In the genomic region with DNA sequence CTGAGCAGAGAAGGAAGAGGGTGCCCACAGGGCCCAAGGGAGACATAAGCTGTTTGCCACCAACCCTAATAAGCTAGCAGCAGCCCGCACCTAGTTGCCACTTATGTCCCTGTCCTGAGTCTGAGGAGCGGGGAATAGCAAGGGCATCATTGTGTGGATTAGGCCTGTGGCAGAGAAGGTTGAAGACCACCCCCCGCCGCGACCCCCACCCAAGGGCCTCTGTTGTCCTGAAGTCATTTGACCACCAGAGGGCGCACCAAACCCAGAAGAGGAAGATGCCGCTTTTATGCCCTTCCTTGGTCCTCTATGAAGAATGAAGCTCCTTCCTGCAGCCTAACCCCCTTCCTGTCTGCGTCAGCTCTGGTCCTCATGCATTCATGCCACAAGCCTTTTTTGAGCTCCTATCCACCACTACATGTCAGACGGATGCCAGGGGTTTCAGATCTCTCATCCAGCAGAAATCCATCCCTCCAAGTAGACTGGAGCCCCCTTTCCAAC, we compare ENCODE assay signal across 8 cellular contexts. TPM values are rescaled to one million over a fixed set of nuclear protein-coding genes. Genes with fewer than 3 reads are reported as not detected.
DNase-seq lines count a peak whose midpoint lies in the region; ATAC-seq and TF ChIP-seq lines count a peak whose summit lies in the region.

No MANE protein-coding gene starts in this region.

- no peak overlapping the region for H3K23ac ChIP-seq in neuronal stem cell (ENCODE audit: low read depth, low read length, poor library complexity)

- no peak overlapping the region for H3K27ac Mint-ChIP-seq in Caco-2 (ENCODE audit: unreplicated experiment)
- no peak overlapping the region for H3K27ac Mint-ChIP-seq in activated T-cell treated with anti-CD3 and anti-CD28 coated beads, Interleukin-2, amount 50 U/mL, for 24 hours

- no peaks in the 10 kb centered on the region for H3K79me1 ChIP-seq in neuronal stem cell (ENCODE audit: low read depth, low read length)

- H3K27me3 Mint-ChIP-seq in Caco-2 (ENCODE audit: insufficient read depth, unreplicated experiment), result no peaks in the 10 kb centered on the region
- peaks cover 43% of the 10 kb centered on the region for H3K27me3 Mint-ChIP-seq in activated T-cell treated with anti-CD3 and anti-CD28 coated beads, Interleukin-2, amount 50 U/mL, for 24 hours

- no peak overlapping the region for H2AK5ac ChIP-seq in neuronal stem cell (ENCODE audit: low read depth, low read length)

- no peaks in the 10 kb centered on the region for H3K36me3 Mint-ChIP-seq in Caco-2 (ENCODE audit: insufficient read depth, unreplicated experiment)
- no peaks in the 10 kb centered on the region for H3K36me3 Mint-ChIP-seq in activated T-cell treated with anti-CD3 and anti-CD28 coated beads, Interleukin-2, amount 50 U/mL, for 24 hours (ENCODE audit: low read depth)

- no peaks in the 10 kb centered on the region for H3K9me3 Mint-ChIP-seq in Caco-2 (ENCODE audit: unreplicated experiment)
- H3K9me3 Mint-ChIP-seq in activated T-cell treated with anti-CD3 and anti-CD28 coated beads, Interleukin-2, amount 50 U/mL, for 24 hours, result no peaks in the 10 kb centered on the region

- H3K9me3 ChIP-seq in Caco-2 (no peaks in the 10 kb centered on the region), Peyer's patch (no peaks in the 10 kb centered on the region), neuronal stem cell (replicated peaks in 1 of 2; ENCODE audit: control insufficient read depth in 2 of 2, insufficient read depth in 1 of 2, low read depth in 1 of 2, low read length in 2 of 2) (no peaks in the 10 kb centered on the region)

- peak overlapping the region; percentile 44 for H3K14ac ChIP-seq in neuronal stem cell (ENCODE audit: low read length)

- DNase-seq in Caco-2 (peak; percentile 55 to 64), Kasumi-1 (lab: John Stamatoyannopoulos, UW) (peak; percentile 83 to 88), Peyer's patch (peak; percentile 62 to 82 (median 72)), fibroblast of gingiva (ENCODE audit: low read depth) (peak; percentile 21), neuronal stem cell (ENCODE audit: low spot score) (peak; percentile 77), substantia nigra (lab: John Stamatoyannopoulos, UW) (peak in 47 of 49 donors; percentile 31 to 87 (median 68))
- peak; percentile 81 for DNase-seq in activated T-cell treated with anti-CD3 and anti-CD28 coated beads, Interleukin-2, amount 50 U/mL, for 24 hours

- no peak overlapping the region for H2BK5ac ChIP-seq in neuronal stem cell (ENCODE audit: low read length)

- no CpG with 5 or more reads among the region's 9 CpGs for WGBS in neuronal stem cell (ENCODE audit: extremely low coverage in 2 of 2, insufficient read length in 2 of 2, insufficient replicate concordance in 1 of 2), 2 donors

- H3K27me3 ChIP-seq in Caco-2 (replicated peaks; ENCODE audit: control insufficient read depth, insufficient read depth, low read length) (no peaks in the 10 kb centered on the region), Peyer's patch (peaks cover 0 to 5% of the 10 kb centered on the region in 2 donors), neuronal stem cell (ENCODE audit: control insufficient read depth in 3 of 3, insufficient read depth in 3 of 3, low read depth in 1 of 3, low read length in 3 of 3) (peaks cover 8 to 84% (median 66%) of the 10 kb centered on the region in 3 experiments)

- no TSS peak for BruUV-seq in Caco-2 (replicated peaks; lab: Mats Ljungman, UMichigan)

- ATAC-seq in HG02840 (IDR thresholded peaks at IDR 0.05; ENCODE audit: low FRiP score, unreplicated experiment), result no peak

- H3K4me3 Mint-ChIP-seq in Caco-2 (ENCODE audit: unreplicated experiment), result no peak overlapping the region
- H3K4me3 Mint-ChIP-seq in activated T-cell treated with anti-CD3 and anti-CD28 coated beads, Interleukin-2, amount 50 U/mL, for 24 hours, result no peak overlapping the region

- H4K8ac ChIP-seq in neuronal stem cell (ENCODE audit: low read depth, low read length), result no peak overlapping the region

- intact Hi-C loops in Caco-2 (cut with micrococcal nuclease; ENCODE audit: unreplicated experiment), result loop anchor here (1.0 to 10.0 kb wide), 3 partner anchors 35 to 219 kb away; partner anchors contain the start of gene GPATCH4

- POLR2A ChIA-PET in Caco-2 (lab: Charles Lee), result interaction anchor here (0.6 to 1.2 kb wide), 4 partner anchors 36 to 118 kb away, joined by 3 to 6 read pairs (median 4); no protein-coding TSS in a partner anchor

- H2BK15ac ChIP-seq in neuronal stem cell (ENCODE audit: low read length), result no peak overlapping the region

- H3K4me1 ChIP-seq in Caco-2 (no peaks in the 10 kb centered on the region), Peyer's patch (no peaks in the 10 kb centered on the region), neuronal stem cell (ENCODE audit: control insufficient read depth in 2 of 2, insufficient read depth in 1 of 2, low read depth in 1 of 2, low read length in 2 of 2) (peaks cover 9 to 21% of the 10 kb centered on the region in 2 donors)

- H2BK12ac ChIP-seq in neuronal stem cell (ENCODE audit: low read length), result no peak overlapping the region

- no peaks in the 10 kb centered on the region for H3K4me1 Mint-ChIP-seq in Caco-2 (ENCODE audit: low read depth, unreplicated experiment)
- peaks cover 4% of the 10 kb centered on the region for H3K4me1 Mint-ChIP-seq in activated T-cell treated with anti-CD3 and anti-CD28 coated beads, Interleukin-2, amount 50 U/mL, for 24 hours (ENCODE audit: low read depth)

- H3K36me3 ChIP-seq in Caco-2 (ENCODE audit: control insufficient read depth, insufficient read depth, low read length) (no peaks in the 10 kb centered on the region), Peyer's patch (no peaks in the 10 kb centered on the region), neuronal stem cell (replicated peaks in 1 of 2; ENCODE audit: control insufficient read depth in 2 of 2, insufficient read depth in 2 of 2, low read length in 2 of 2) (no peaks in the 10 kb centered on the region)

- no peak for TF ChIP-seq POLR2A in Peyer's patch (IDR thresholded peaks at IDR 0.05)

- peak overlapping the region; percentile 79 for H3K18ac ChIP-seq in neuronal stem cell (ENCODE audit: low read length)

- no peak overlapping the region for H2AFZ ChIP-seq in neuronal stem cell (ENCODE audit: low read length)

- H4K91ac ChIP-seq in neuronal stem cell (ENCODE audit: low read depth, low read length, poor library complexity), result no peak overlapping the region

- H3K4me2 ChIP-seq in neuronal stem cell (ENCODE audit: insufficient read depth, low read length, poor library complexity, severe bottlenecking), result no peak overlapping the region

- H2BK120ac ChIP-seq in neuronal stem cell (ENCODE audit: low read depth, low read length), result no peak overlapping the region

- H3K27ac ChIP-seq in Peyer's patch (no peak overlapping the region), neuronal stem cell (replicated peaks; ENCODE audit: low read length) (no peak overlapping the region), substantia nigra (ENCODE audit: low read depth, low read length, poor library complexity, severe bottlenecking) (peak overlapping the region; percentile 89)

- CTCF ChIA-PET in Caco-2 (lab: Charles Lee), result interaction anchor here (0.6 to 5.5 kb wide), 45 partner anchors 8 to 504 kb away, joined by 3 to 163 read pairs (median 5); partner anchors contain the start of genes GPATCH4 and SMG5

- H3K4me3 ChIP-seq in Caco-2 (ENCODE audit: low read depth, low read length), result no peak overlapping the region
- no peak overlapping the region for H3K4me3 ChIP-seq in Peyer's patch
- no peak overlapping the region for H3K4me3 ChIP-seq in neuronal stem cell (ENCODE audit: low read length in 2 of 2)

- H3K9ac ChIP-seq in neuronal stem cell (ENCODE audit: low read depth, low read length, poor library complexity), result no peak overlapping the region

- TF ChIP-seq CTCF in Caco-2 (IDR thresholded peaks at IDR 0.05; ENCODE audit: insufficient read depth in 1 of 2, low read depth in 1 of 2, low read length in 1 of 2, severe bottlenecking in 1 of 2, unreplicated experiment in 1 of 2), result peak; percentile 93 to 96
- peak; percentile 62 to 93 (median 92) for TF ChIP-seq CTCF in Peyer's patch (IDR thresholded peaks at IDR 0.05)

- H3K4ac ChIP-seq in neuronal stem cell (ENCODE audit: low read length), result no peak overlapping the region

RNA-seq across cellular contexts. Expression of gene RHBG, which starts 16.6 kb away (rescaled TPM):
- total RNA-seq in Caco-2 (2022) (4.6 and 6.5 TPM in 2 replicates), Peyer's patch (1 to 10 TPM in 1 of 4 donors, not detected in 3; 3.1 TPM)
- polyA plus RNA-seq in neuronal stem cell (2013, experiment 1 of 2), result 0.03 TPM
- polyA plus RNA-seq in neuronal stem cell (2013, experiment 2 of 2), result 0.03 TPM

RNA-seq across cellular contexts. Expression of gene TSACC, which starts 47.3 kb away (rescaled TPM):
- 2.8 and 3.9 TPM in 2 replicates for total RNA-seq in Caco-2 (2022)
- total RNA-seq in Peyer's patch, result not detected
- 0.52 TPM for polyA plus RNA-seq in neuronal stem cell (2013, experiment 1 of 2)
- polyA plus RNA-seq in neuronal stem cell (2013, experiment 2 of 2), result 0.66 TPM

RNA-seq across cellular contexts. Expression of gene CCT3, which starts 47.5 kb away (rescaled TPM):
- total RNA-seq in Caco-2 (2022), result 340 and 380 TPM in 2 replicates
- 100 to 1,000 TPM in 3 of 4 donors, 10 to 100 TPM in 1; 63.9 to 148 (median 134) TPM for total RNA-seq in Peyer's patch
- 153 TPM for polyA plus RNA-seq in neuronal stem cell (2013, experiment 1 of 2)
- 152 TPM for polyA plus RNA-seq in neuronal stem cell (2013, experiment 2 of 2)

Comparison
In these comparisons a context has a peak if more than half of its experiments do, and no peak if none do; other contexts are left out.
1. DNase-seq: peak in every context shown above with its lines; median percentile 86 in Kasumi-1; 81 in activated T-cell treated with anti-CD3 and anti-CD28 coated beads, Interleukin-2, amount 50 U/mL, for 24 hours; 77 in neuronal stem cell; 72 in Peyer's patch; 68 in substantia nigra; 60 in Caco-2; 21 in fibroblast of gingiva.